ENCODE assay signal across 11 cellular contexts in the genomic region with DNA sequence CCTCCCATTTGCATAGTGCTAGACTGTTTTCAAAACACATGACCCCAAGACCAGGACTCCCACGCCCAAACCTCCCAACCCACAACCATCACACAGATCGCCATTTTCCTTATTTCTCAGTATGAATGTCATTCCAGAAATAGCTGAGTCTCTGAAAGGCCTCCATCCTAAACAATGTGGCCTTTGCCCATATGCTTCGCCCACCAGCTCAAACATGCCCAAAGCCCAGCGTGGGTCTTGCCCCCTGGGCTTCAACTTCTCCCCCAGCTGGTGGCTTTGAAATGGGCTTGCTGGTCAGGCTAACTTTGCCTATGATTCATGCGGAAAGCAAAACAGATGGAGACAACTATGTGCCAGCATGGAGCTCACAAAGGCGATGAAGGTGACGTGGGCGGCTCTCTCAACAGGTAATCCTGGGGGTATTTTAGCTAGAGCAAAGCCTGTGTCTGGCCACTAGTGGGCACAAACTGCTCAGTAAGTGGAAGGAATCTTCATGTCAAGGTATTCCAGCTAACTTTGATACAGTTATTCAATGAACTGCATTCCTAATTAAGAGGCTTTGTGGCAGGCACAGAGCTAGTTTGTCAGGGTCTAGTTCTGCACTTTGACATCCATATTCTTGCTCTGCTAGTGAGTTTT. TPM values are rescaled to one million over a fixed set of nuclear protein-coding genes. Genes with fewer than 3 reads are reported as not detected.
DNase-seq lines count a peak whose midpoint lies in the region; ATAC-seq, FAIRE-seq and TF ChIP-seq lines count a peak whose summit lies in the region.
"Had no signal": no experiment of that assay in that cellular context is flagged by ENCODE, and none has a peak within 500 bp of the region (broad histone marks: within the 10 kb centered on the region; RNA-seq: fewer than 3 reads in every experiment).

No MANE protein-coding gene starts in this region.

- POLR2A ChIA-PET in AG04449 (lab: Yijun Ruan, JAX), result interaction anchor here (0.6 to 1.1 kb wide), 2 partner anchors 242 to 255 kb away, joined by 3 to 4 read pairs; no protein-coding TSS in a partner anchor

- no peak overlapping the region for H3K27ac ChIP-seq in brain microvascular endothelial cell

- no peak for ATAC-seq in GM18498 (IDR thresholded peaks at IDR 0.05; ENCODE audit: unreplicated experiment)

- peak; percentile 68 for FAIRE-seq in HTR-8/SVneo (lab: Jason Lieb, UNC)

- CTCF ChIA-PET in AG04449 (lab: Yijun Ruan, JAX), result interaction anchor here (0.8 to 5.4 kb wide), 8 partner anchors 8 to 278 kb away, joined by 3 to 45 read pairs (median 5); no protein-coding TSS in a partner anchor

- DNase-seq in AG04449 (ENCODE audit: low read depth, low spot score) (no peak), HTR-8/SVneo (ENCODE audit: insufficient read length, low spot score) (peak; percentile 34), brain microvascular endothelial cell (no peak), kidney epithelial cell (ENCODE audit: low read depth) (no peak), NCI-H2171 (lab: John Stamatoyannopoulos, UW) (no peak), cortex of kidney (lab: John Stamatoyannopoulos, UW) (no peak), NCI-H1436 (lab: John Stamatoyannopoulos, UW) (no peak)
- DNase-seq: NCI-H146, posterior cingulate gyrus had no signal

- peaks cover 4% of the 10 kb centered on the region for H3K36me3 ChIP-seq in brain microvascular endothelial cell (replicated peaks)
- H3K36me3 ChIP-seq in kidney epithelial cell (ENCODE audit: control insufficient read depth, insufficient read depth, low read length), result no peaks in the 10 kb centered on the region

- H3K4me3 ChIP-seq in AG04449 (ENCODE audit: low read depth, low read length) (no peak overlapping the region), brain microvascular endothelial cell (ENCODE audit: low read depth, low read length) (no peak overlapping the region), kidney epithelial cell (ENCODE audit: low read depth, low read length) (no peak overlapping the region)

- peak; percentile 17 for TF ChIP-seq CTCF in AG04449 (IDR thresholded peaks at IDR 0.05; ENCODE audit: insufficient read depth, low read length, missing control alignments)
- TF ChIP-seq CTCF in brain microvascular endothelial cell (IDR thresholded peaks at IDR 0.05; ENCODE audit: low read depth, low read length, missing control alignments), result peak; percentile 77
- TF ChIP-seq CTCF in kidney epithelial cell (IDR thresholded peaks at IDR 0.05; ENCODE audit: insufficient read depth, low read length, poor library complexity, severe bottlenecking), result peak; percentile 50

- in situ Hi-C loops in brain microvascular endothelial cell (cut with HindIII; ENCODE audit: low pct_ligation_motif_present, low sequenced_read_pairs), result no loop called here

- no peaks in the 10 kb centered on the region for H3K27me3 ChIP-seq in brain microvascular endothelial cell (replicated peaks)
- H3K27me3 ChIP-seq in kidney epithelial cell (ENCODE audit: control insufficient read depth, insufficient read depth, low read length), result no peaks in the 10 kb centered on the region

RNA-seq across cellular contexts. Expression of gene PMP22, which starts 17.1 kb away (rescaled TPM):
- 12.6 TPM in 2 replicates for total RNA-seq in kidney epithelial cell
- total RNA-seq: T-helper 1 cell treated with Interleukin-12 subunit alpha and Interleukin-12 subunit beta and Interleukin-4 antibody, amounts not matched to agents 30 ng/mL and 1 ng/mL, for 36 hours had no signal

Comparison
In these comparisons a context has a peak if more than half of its experiments do, and no peak if none do; other contexts are left out.
1. CTCF ChIP-seq: peak in every context shown above with its lines; median percentile 77 in brain microvascular endothelial cell; 50 in kidney epithelial cell; 17 in AG04449.